ENCODE assay signal across 33 cellular contexts in genomic region chr2:16002575-16002974, GRCh38.
"Had no signal": no experiment of that assay in that cellular context is flagged by ENCODE, and none has a peak within 500 bp of the region (broad histone marks: within the 10 kb centered on the region; RNA-seq: fewer than 3 reads in every experiment).

No MANE protein-coding gene starts in this region.

- H3K4me1 ChIP-seq: adrenal gland, ascending aorta, body of pancreas, breast epithelium had no signal

- H3K36me3 ChIP-seq: adrenal gland, ascending aorta, brain microvascular endothelial cell, breast epithelium, cardiac muscle cell had no signal

- H3K27ac ChIP-seq: adrenal gland, ascending aorta, body of pancreas, brain microvascular endothelial cell, breast epithelium, cardiac muscle cell had no signal

- DNase-seq: activated effector memory CD4-positive, alpha-beta T cell treated with anti-CD3 and anti-CD28 coated beads, Interleukin-2, amount 50 U/mL, for 16 hours; activated effector memory CD4-positive, alpha-beta T cell treated with Interleukin-2 at 50 U/mL for 16 hours; activated gamma-delta T cell; activated gamma-delta T cell treated with Interleukin-2 at 50 U/mL for 16 hours; activated naive CD4-positive, alpha-beta T cell; activated naive CD4-positive, alpha-beta T cell treated with anti-CD3 and anti-CD28 coated beads for 36 hours; activated naive CD4-positive, alpha-beta T cell treated with anti-CD3 and anti-CD28 coated beads, Interleukin-2, amount 10 ng/mL, durations not matched to agents 7 days and 5 days; activated naive CD4-positive, alpha-beta T cell treated with anti-CD3 and anti-CD28 coated beads, Interleukin-2, amount 50 U/mL, for 16 hours; activated naive CD4-positive, alpha-beta T cell treated with Interleukin-2 at 50 U/mL for 16 hours; activated naive CD8-positive, alpha-beta T cell treated with anti-CD3 and anti-CD28 coated beads for 36 hours; activated naive CD8-positive, alpha-beta T cell treated with anti-CD3 and anti-CD28 coated beads, Interleukin-2, amount 10 ng/mL, durations not matched to agents 7 days and 5 days; activated naive CD8-positive, alpha-beta T cell treated with anti-CD3 and anti-CD28 coated beads, Interleukin-2, amount 50 U/mL, for 24 hours; activated T-cell treated with anti-CD3 and anti-CD28 coated beads, Interleukin-2, amount 50 U/mL, for 24 hours; activated T-cell treated with anti-CD3 and anti-CD28 coated beads, Interleukin-2, amount 50 U/mL, for 4 hours; activated T-cell treated with anti-CD3 and anti-CD28 coated beads, Interleukin-2, amount 50 U/mL, for 48 hours; activated T-cell treated with anti-CD3 and anti-CD28 coated beads, Interleukin-2, amount 50 U/mL, for 72 hours; adrenal gland; amniotic stem cell; amygdala; anterior cingulate cortex; aorta; body of pancreas; brain microvascular endothelial cell; caudate nucleus; central memory CD4-positive, alpha-beta T cell; cerebellar nuclear complex had no signal

- H3K9me3 ChIP-seq: adrenal gland, ascending aorta, body of pancreas, breast epithelium had no signal

- FAIRE-seq: astrocyte, bronchial epithelial cell had no signal

- H3K4me3 ChIP-seq: adrenal gland, ascending aorta, body of pancreas, breast epithelium, cardiac muscle cell had no signal

- H3K27me3 ChIP-seq: adrenal gland, ascending aorta, body of pancreas, brain microvascular endothelial cell, breast epithelium, cardiac muscle cell had no signal

- ATAC-seq: activated naive CD4-positive, alpha-beta T cell treated with anti-CD3 and anti-CD28 coated beads, Interleukin-2, amount 50 U/mL, for 72 hours; activated naive CD8-positive, alpha-beta T cell treated with anti-CD3 and anti-CD28 coated beads, Interleukin-2, amount 50 U/mL, for 24 hours; activated T-cell treated with anti-CD3 and anti-CD28 coated beads, Interleukin-2, amount 50 U/mL, for 4 hours; activated T-cell treated with anti-CD3 and anti-CD28 coated beads, Interleukin-2, amount 50 U/mL, for 72 hours; activated T-helper 17 cell treated with anti-CD3 and anti-CD28 coated beads, Interleukin-2, amount 50 U/mL, for 72 hours; body of pancreas had no signal
